In genomic region chr4:158159054-158159717, GRCh38 we compare ENCODE assay signal across 12 cellular contexts. TPM values are rescaled to one million over a fixed set of nuclear protein-coding genes. Genes with fewer than 3 reads are reported as not detected.
DNase-seq lines count a peak whose midpoint lies in the region; ATAC-seq and TF ChIP-seq lines count a peak whose summit lies in the region.
"Had no signal": no experiment of that assay in that cellular context is flagged by ENCODE, and none has a peak within 500 bp of the region (broad histone marks: within the 10 kb centered on the region; RNA-seq: fewer than 3 reads in every experiment).

No MANE protein-coding gene starts in this region.

- peaks cover 3 to 10% of the 10 kb centered on the region in 2 donors for H3K4me1 ChIP-seq in breast epithelium
- H3K4me1 ChIP-seq in mesenchymal stem cell (ENCODE audit: control insufficient read depth, insufficient read depth, low read depth, low read length): peaks cover 2% of the 10 kb centered on the region
- peaks cover 1% of the 10 kb centered on the region for H3K4me1 ChIP-seq in mesendoderm (ENCODE audit: control insufficient read depth, low read depth, low read length)

- no peak overlapping the region for H3K56ac ChIP-seq in mesendoderm (ENCODE audit: low read length)

- no peak overlapping the region for H4K91ac ChIP-seq in mesenchymal stem cell (ENCODE audit: low read length)

- peak overlapping the region in 1 of 3 donors; percentile 10 for H3K4me3 ChIP-seq in breast epithelium
- H3K4me3 ChIP-seq in mesenchymal stem cell (ENCODE audit: insufficient read depth in 1 of 2, low read depth in 1 of 2, low read length in 2 of 2): no peak overlapping the region
- H3K4me3 ChIP-seq in mesendoderm (ENCODE audit: low read length): no peak overlapping the region

- H2BK15ac ChIP-seq in mesenchymal stem cell (ENCODE audit: low read depth, poor library complexity, severe bottlenecking) (no peak overlapping the region), mesendoderm (replicated peaks; ENCODE audit: low read depth) (no peak overlapping the region)

- H2AK5ac ChIP-seq in mesenchymal stem cell (ENCODE audit: low read length, severe bottlenecking) (no peak overlapping the region), mesendoderm (ENCODE audit: low read length) (no peak overlapping the region)

- peak overlapping the region; percentile 63 for H3K27ac Mint-ChIP-seq in Calu3 (ENCODE audit: unreplicated experiment)
- H3K27ac Mint-ChIP-seq: activated T-helper 2 cell treated with anti-CD3 and anti-CD28 coated beads, Interferon-gamma antibody, Interleukin-2, Interleukin-4, amounts not matched to agents 10 μg/mL and 5 μg/mL and 100 μg/mL, durations not matched to agents 14 hours and 24 hours and 36 hours; CD8-positive, alpha-beta memory T cell had no signal

- 70% methylated on average over 2 of the region's 3 CpGs for WGBS in mesenchymal stem cell
- no CpG with 5 or more reads among the region's 3 CpGs for WGBS in mesendoderm (ENCODE audit: extremely low coverage, insufficient coverage, low lambda C conversion rate)

- no peak overlapping the region for H3K4me3 Mint-ChIP-seq in Calu3 (ENCODE audit: low read depth, unreplicated experiment)
- H3K4me3 Mint-ChIP-seq: CD8-positive, alpha-beta memory T cell had no signal

- H3K9me3 Mint-ChIP-seq in Calu3 (ENCODE audit: low read depth, unreplicated experiment): no peaks in the 10 kb centered on the region
- H3K9me3 Mint-ChIP-seq: activated T-helper 2 cell treated with anti-CD3 and anti-CD28 coated beads, Interferon-gamma antibody, Interleukin-2, Interleukin-4, amounts not matched to agents 10 μg/mL and 5 μg/mL and 100 μg/mL, durations not matched to agents 14 hours and 24 hours and 36 hours had no signal

- H3K14ac ChIP-seq in mesenchymal stem cell (ENCODE audit: low read length in 2 of 2): no peak overlapping the region

- no peaks in the 10 kb centered on the region for H3K79me2 ChIP-seq in mesendoderm (ENCODE audit: control insufficient read depth, insufficient read depth, low read length)

- no peaks in the 10 kb centered on the region for H3K27me3 Mint-ChIP-seq in Calu3 (ENCODE audit: unreplicated experiment)

- CTCF ChIA-PET in Calu3 (lab: Charles Lee): no interaction called here

- no peak overlapping the region for H4K5ac ChIP-seq in mesendoderm (ENCODE audit: low read length)

- H2BK5ac ChIP-seq in mesenchymal stem cell (ENCODE audit: low read depth, low read length, poor library complexity, severe bottlenecking): no peak overlapping the region
- H2BK5ac ChIP-seq in mesendoderm (ENCODE audit: low read length): no peak overlapping the region

- no peaks in the 10 kb centered on the region for H3K27me3 ChIP-seq in breast epithelium
- no peaks in the 10 kb centered on the region for H3K27me3 ChIP-seq in mesenchymal stem cell (ENCODE audit: control insufficient read depth in 1 of 2, insufficient read depth in 1 of 2, low read length in 2 of 2)
- no peaks in the 10 kb centered on the region for H3K27me3 ChIP-seq in mesendoderm (ENCODE audit: insufficient read depth, low read length, poor library complexity)

- H3K23ac ChIP-seq in mesenchymal stem cell (ENCODE audit: low read length in 2 of 2): no peak overlapping the region
- no peak overlapping the region for H3K23ac ChIP-seq in mesendoderm (ENCODE audit: low read length)

- H3K36me3 Mint-ChIP-seq in Calu3 (ENCODE audit: insufficient read depth, unreplicated experiment): no peaks in the 10 kb centered on the region
- H3K36me3 Mint-ChIP-seq: CD8-positive, alpha-beta memory T cell had no signal

- H2BK120ac ChIP-seq in mesenchymal stem cell (ENCODE audit: low read depth, low read length) (no peak overlapping the region), mesendoderm (ENCODE audit: low read depth, low read length) (no peak overlapping the region)

- intact Hi-C loops in Calu3 (cut with micrococcal nuclease; ENCODE audit: unreplicated experiment) (no loop called here), breast epithelium (cut with DNase I; ENCODE audit: low total_unique reads) (no loop called here)

- H3K9me3 ChIP-seq in breast epithelium (no peaks in the 10 kb centered on the region), mesenchymal stem cell (ENCODE audit: control insufficient read depth, low read length) (no peaks in the 10 kb centered on the region)

- H3K4ac ChIP-seq in mesenchymal stem cell (ENCODE audit: low read depth in 1 of 2, low read length in 2 of 2): peak overlapping the region in 1 of 2 experiments; percentile 46
- no peak overlapping the region for H3K4ac ChIP-seq in mesendoderm (ENCODE audit: low read depth, low read length)

- H3K36me3 ChIP-seq in breast epithelium (no peaks in the 10 kb centered on the region), mesenchymal stem cell (ENCODE audit: control insufficient read depth in 1 of 2, insufficient read depth in 2 of 2, low read depth in 1 of 2, low read length in 2 of 2) (peaks cover 0 to 27% of the 10 kb centered on the region in 2 experiments), mesendoderm (ENCODE audit: control insufficient read depth, insufficient read depth, low read length) (no peaks in the 10 kb centered on the region)

- H3K18ac ChIP-seq in mesenchymal stem cell (ENCODE audit: low read depth in 1 of 2, low read length in 2 of 2) (peak overlapping the region in 1 of 2 experiments; percentile 13), mesendoderm (ENCODE audit: low read length) (no peak overlapping the region)

- no peak overlapping the region for H2BK12ac ChIP-seq in mesenchymal stem cell (ENCODE audit: low read length in 2 of 2)

- no peak for DNase-seq in Calu3
- peak; percentile 50 for DNase-seq in HT1080 (ENCODE audit: low read depth)
- no peak for DNase-seq in breast epithelium (ENCODE audit: low spot score in 2 of 2)
- DNase-seq in mesenchymal stem cell: peak; percentile 84
- DNase-seq in cerebellar nuclear complex (lab: John Stamatoyannopoulos, UW): no peak
- DNase-seq in activated gamma-delta T cell (lab: John Stamatoyannopoulos, UW): no peak
- DNase-seq in mesendoderm: no peak
- DNase-seq: CD8-positive, alpha-beta memory T cell; NCI-H446 treated with DMSO at 0.1 percent for 48 hours had no signal

- H4K8ac ChIP-seq in mesenchymal stem cell (ENCODE audit: low read length): peak overlapping the region; percentile 80
- no peak overlapping the region for H4K8ac ChIP-seq in mesendoderm (ENCODE audit: low read depth, low read length)

- no TSS peak for BruUV-seq in Calu3 (replicated peaks; lab: Mats Ljungman, UMichigan)

- H3K9ac ChIP-seq in mesenchymal stem cell (ENCODE audit: low read length) (peak overlapping the region; percentile 65), mesendoderm (ENCODE audit: low read length) (no peak overlapping the region)

- H2AFZ ChIP-seq in mesenchymal stem cell (ENCODE audit: low read depth, low read length): no peak overlapping the region

- peaks cover 11% of the 10 kb centered on the region for H3K79me1 ChIP-seq in mesenchymal stem cell (replicated peaks; ENCODE audit: low read length, poor library complexity, severe bottlenecking)
- H3K79me1 ChIP-seq in mesendoderm (ENCODE audit: low read length): no peaks in the 10 kb centered on the region

- TF ChIP-seq POLR2A in breast epithelium (IDR thresholded peaks at IDR 0.05) (no peak), GM18505 (IDR thresholded peaks at IDR 0.05; ENCODE audit: borderline replicate concordance, extremely low read depth, insufficient read depth, insufficient read length) (no peak)

- H3K4me2 ChIP-seq in mesenchymal stem cell (ENCODE audit: low read length, poor library complexity, severe bottlenecking): no peak overlapping the region
- H3K4me2 ChIP-seq in mesendoderm (ENCODE audit: low read length): no peak overlapping the region

- no peak for ATAC-seq in GM18505 (IDR thresholded peaks at IDR 0.05; ENCODE audit: unreplicated experiment)

- peaks cover 47% of the 10 kb centered on the region for H3K4me1 Mint-ChIP-seq in Calu3 (ENCODE audit: low read depth, unreplicated experiment)
- H3K4me1 Mint-ChIP-seq: CD8-positive, alpha-beta memory T cell had no signal

- TF ChIP-seq CTCF in Calu3 (IDR thresholded peaks at IDR 0.05; ENCODE audit: unreplicated experiment): no peak
- TF ChIP-seq CTCF in breast epithelium (IDR thresholded peaks at IDR 0.05): no peak

- H3K27ac ChIP-seq in breast epithelium (peak overlapping the region; percentile 49 to 72), mesenchymal stem cell (ENCODE audit: low read length, poor library complexity, severe bottlenecking) (peak overlapping the region; percentile 91), mesendoderm (ENCODE audit: low read depth, low read length) (no peak overlapping the region)

RNA-seq across cellular contexts. Expression of gene GASK1B, which starts 13.6 kb away (rescaled TPM):
- 1.4 and 2.3 TPM in 2 replicates for total RNA-seq in Calu3 (2022)
- total RNA-seq in HT1080 (2014; rRNA removed; shearing (Covaris generic)): 0.21 TPM in 1 of 2 replicates, not detected in the other
- 0.28 and 0.31 TPM in 2 replicates for polyA plus RNA-seq in HT1080 (2015; cell fraction: cytosol; rRNA removed)
- 0.40 and 0.57 TPM in 2 replicates for polyA plus RNA-seq in HT1080 (2015; cell fraction: nucleus; rRNA removed)
- total RNA-seq in breast epithelium: 10 to 100 TPM; 69.3 to 71.1 (median 70.4) TPM
- 34.3 TPM for polyA plus RNA-seq in mesenchymal stem cell (2013, experiment 1 of 2)
- 34.9 TPM for polyA plus RNA-seq in mesenchymal stem cell (2013, experiment 2 of 2)
- 0.06 TPM for polyA plus RNA-seq in mesendoderm (2013, experiment 1 of 2)
- polyA plus RNA-seq in mesendoderm (2013, experiment 2 of 2): 0.03 TPM
- total RNA-seq: activated T-helper 2 cell treated with anti-CD3 and anti-CD28 coated beads, Interferon-gamma antibody, Interleukin-2, Interleukin-4, amounts not matched to agents 10 μg/mL and 5 μg/mL and 100 μg/mL, durations not matched to agents 14 hours and 24 hours and 36 hours; T-helper 2 cell treated with Interferon-gamma antibody and Interleukin-4, amounts not matched to agents 100 ng/mL and 5 ng/mL, for 36 hours had no signal
- polyA plus RNA-seq: CD8-positive, alpha-beta memory T cell had no signal

RNA-seq across cellular contexts. Expression of gene TMEM144, which starts 51.1 kb away (rescaled TPM):
- total RNA-seq in Calu3 (2022) (6.0 and 11.8 TPM in 2 replicates), breast epithelium (10 to 100 TPM; 14.7 to 50.1 (median 44.2) TPM)
- total RNA-seq in HT1080 (2014; rRNA removed; shearing (Covaris generic)): not detected in 2 replicates
- not detected in 2 replicates for polyA plus RNA-seq in HT1080 (2015; cell fraction: cytosol; rRNA removed)
- polyA plus RNA-seq in HT1080 (2015; cell fraction: nucleus; rRNA removed): 0.30 TPM in 1 of 2 replicates, not detected in the other
- polyA plus RNA-seq in mesenchymal stem cell (2013, experiment 1 of 2): 1.7 TPM
- 2.0 TPM for polyA plus RNA-seq in mesenchymal stem cell (2013, experiment 2 of 2)
- 1.7 TPM for polyA plus RNA-seq in mesendoderm (2013, experiment 1 of 2)
- polyA plus RNA-seq in mesendoderm (2013, experiment 2 of 2): 1.6 TPM
- polyA plus RNA-seq: CD8-positive, alpha-beta memory T cell had no signal

Comparison
In these comparisons a context has a peak if more than half of its experiments do, and no peak if none do; other contexts are left out.
1. DNase-seq: peak in HT1080 (single experiment) and mesenchymal stem cell (single experiment); none in Calu3 (single experiment), breast epithelium (0 of 2), cerebellar nuclear complex (0 of 2), activated gamma-delta T cell (single experiment) and mesendoderm (single experiment).
2. RNA of gene GASK1B, which starts 13.6 kb away (total RNA-seq): 69.3 to 71.1 TPM in breast epithelium; 1.4 to 2.3 TPM in Calu3 and 0.21 TPM in HT1080; every median in the first group is over 10 times any median in the second.